In genomic region chr11:74701351-74701750, GRCh38 we compare ENCODE assay signal across 13 cellular contexts. TPM values are rescaled to one million over a fixed set of nuclear protein-coding genes. Genes with fewer than 3 reads are reported as not detected.
DNase-seq lines count a peak whose midpoint lies in the region; ATAC-seq, FAIRE-seq and TF ChIP-seq lines count a peak whose summit lies in the region.
"Had no signal": no experiment of that assay in that cellular context is flagged by ENCODE, and none has a peak within 500 bp of the region (broad histone marks: within the 10 kb centered on the region; RNA-seq: fewer than 3 reads in every experiment).

No MANE protein-coding gene starts in this region.

- H3K9ac ChIP-seq in H1 (replicated peaks in 1 of 4; ENCODE audit: extremely low read depth in 1 of 4, low read depth in 3 of 4, low read length in 3 of 4), result no peak overlapping the region
- H3K9ac ChIP-seq: BLaER1 treated with 17β-estradiol and CSF1 and Interleukin-3, amounts not matched to agents 10 nM and 100 nM had no signal

- H3K9me3 ChIP-seq in H1 (ENCODE audit: insufficient read depth in 2 of 2, low read depth in 1 of 2, low read length in 1 of 2), result no peaks in the 10 kb centered on the region
- H3K9me3 ChIP-seq: BLaER1 treated with 17β-estradiol and CSF1 and Interleukin-3, amounts not matched to agents 10 nM and 100 nM had no signal

- POLR2A ChIA-PET in H1 (lab: Charles Lee; ENCODE audit: partially characterized antibody), result interaction anchor here (1.3 kb wide), 1 partner anchor 18 kb away, joined by 3 read pairs; no protein-coding TSS in a partner anchor

- no peak overlapping the region for H3K4me2 ChIP-seq in H1 (ENCODE audit: insufficient read depth in 1 of 2, low read depth in 2 of 2, low read length in 2 of 2)
- H3K4me2 ChIP-seq: BLaER1 treated with 17β-estradiol and CSF1 and Interleukin-3, amounts not matched to agents 10 nM and 100 nM had no signal

- H3K27ac ChIP-seq in 22Rv1, result no peak overlapping the region
- H3K27ac ChIP-seq in H1 (ENCODE audit: low read depth, low read length), result no peak overlapping the region
- H3K27ac ChIP-seq: BLaER1 treated with 17β-estradiol and CSF1 and Interleukin-3, amounts not matched to agents 10 nM and 100 nM had no signal

- peaks cover 0 to 11% (median 4%) of the 10 kb centered on the region in 4 experiments; a peak in 3 of 7 replicates for H3K4me1 ChIP-seq in H1 (replicated peaks in 1 of 4; ENCODE audit: control insufficient read depth in 3 of 4, insufficient read depth in 4 of 4, low read length in 3 of 4)
- H3K4me1 ChIP-seq: BLaER1 treated with 17β-estradiol and CSF1 and Interleukin-3, amounts not matched to agents 10 nM and 100 nM had no signal

- H2BK120ac ChIP-seq in H1 (replicated peaks; ENCODE audit: low read depth, low read length), result no peak overlapping the region

- H4K8ac ChIP-seq in H1 (ENCODE audit: extremely low read depth, insufficient read depth, low read length), result no peak overlapping the region

- peaks cover 9% of the 10 kb centered on the region for H3K4me1 Mint-ChIP-seq in stimulated activated memory B cell treated with anti-CD40 and anti-IgM and Interleukin-4, amounts not matched to agents 10 μg/mL and 1 μg/mL and 100 μg/mL, for 72 hours

- no peak overlapping the region for H2BK5ac ChIP-seq in H1 (ENCODE audit: low read depth, low read length)

- 74% methylated on average over 8 of the region's 8 CpGs; no CpG with 5 or more reads in 1 of the 2 experiments for WGBS in H1 (ENCODE audit: extremely low coverage in 1 of 2, insufficient coverage in 1 of 2, insufficient read length in 1 of 2, insufficient replicate concordance in 2 of 2, low coverage in 1 of 2, low lambda C conversion rate in 2 of 2, missing lambda C conversion rate in 1 of 2), 2 experiments

- H3K4ac ChIP-seq in H1 (replicated peaks; ENCODE audit: insufficient read length, low read depth, low read length), result no peak overlapping the region

- TF ChIP-seq CTCF in 22Rv1 (IDR thresholded peaks at IDR 0.05) (peak; percentile 37; the same call in 1 of the 2 replicates), GM12865 (IDR thresholded peaks at IDR 0.05; ENCODE audit: insufficient read depth, low read depth, low read length, missing control alignments) (peak; percentile 53), H1 (IDR thresholded peaks at IDR 0.05; ENCODE audit: control extremely low read depth in 1 of 3, insufficient read depth in 1 of 3, low read depth in 1 of 3, low read length in 3 of 3) (peak; percentile 51 to 73 (median 66))

- no peak for TF ChIP-seq POLR2A in H1 (IDR thresholded peaks at IDR 0.05; ENCODE audit: control extremely low read depth in 1 of 2, low read depth in 2 of 2, low read length in 2 of 2)

- H2BK20ac ChIP-seq in H1 (ENCODE audit: low read length), result no peak overlapping the region

- H2BK15ac ChIP-seq in H1 (ENCODE audit: low read length), result no peak overlapping the region

- no peak overlapping the region for H3K18ac ChIP-seq in H1 (ENCODE audit: extremely low read depth, low read length)

- ATAC-seq in stimulated activated memory B cell treated with anti-CD40 and anti-IgM and Interleukin-4, amounts not matched to agents 10 μg/mL and 1 μg/mL and 100 μg/mL, for 72 hours, result no peak
- no peak for ATAC-seq in GM21576 (IDR thresholded peaks at IDR 0.05; ENCODE audit: unreplicated experiment)
- ATAC-seq: stimulated activated naive CD8-positive, alpha-beta T cell treated with anti-CD3 and anti-CD28 coated beads, Interleukin-15, Interleukin-2, amounts not matched to agents 100 U/mL and 50 U/mL, for 24 hours had no signal

- H3K14ac ChIP-seq in H1 (ENCODE audit: insufficient read length), result no peak overlapping the region

- no peaks in the 10 kb centered on the region for H3K36me3 ChIP-seq in H1 (ENCODE audit: control insufficient read depth in 2 of 4, insufficient read depth in 4 of 4, low read length in 3 of 4)
- H3K36me3 ChIP-seq: BLaER1 treated with 17β-estradiol and CSF1 and Interleukin-3, amounts not matched to agents 10 nM and 100 nM had no signal

- no peak overlapping the region for H3K23ac ChIP-seq in H1 (ENCODE audit: insufficient read length)

- no peaks in the 10 kb centered on the region for H4K20me1 ChIP-seq in H1 (replicated peaks in 1 of 2; ENCODE audit: control insufficient read depth in 1 of 2, insufficient read depth in 2 of 2, low read length in 2 of 2)
- H4K20me1 ChIP-seq: BLaER1 treated with 17β-estradiol and CSF1 and Interleukin-3, amounts not matched to agents 10 nM and 100 nM had no signal

- H3K56ac ChIP-seq in H1 (replicated peaks; ENCODE audit: insufficient read length, low read depth, low read length), result no peak overlapping the region

- peak; percentile 47 to 58; a peak in 3 of 4 replicates for TF ChIP-seq RAD21 in H1 (IDR thresholded peaks at IDR 0.05 in 1 of 2, conservative IDR thresholded peaks at IDR 0.05 in 1 of 2; ENCODE audit: low read depth in 2 of 2, low read length in 2 of 2)

- no peak overlapping the region for H2AK5ac ChIP-seq in H1 (ENCODE audit: low read depth, low read length)

- no peak overlapping the region for H4K91ac ChIP-seq in H1 (replicated peaks; ENCODE audit: insufficient read length, low read length)

- FAIRE-seq in H1 (lab: Jason Lieb, UNC), result no peak

- H3K4me3 ChIP-seq in GM12865 (ENCODE audit: low read depth, low read length) (no peak overlapping the region), H1 (ENCODE audit: extremely low read depth in 1 of 4, insufficient read depth in 2 of 4, low read depth in 3 of 4, low read length in 4 of 4) (no peak overlapping the region)
- H3K4me3 ChIP-seq: BLaER1 treated with 17β-estradiol and CSF1 and Interleukin-3, amounts not matched to agents 10 nM and 100 nM had no signal

- peaks cover 28% of the 10 kb centered on the region for H3K27me3 Mint-ChIP-seq in stimulated activated memory B cell treated with anti-CD40 and anti-IgM and Interleukin-4, amounts not matched to agents 10 μg/mL and 1 μg/mL and 100 μg/mL, for 72 hours

- no peaks in the 10 kb centered on the region for H3K36me3 Mint-ChIP-seq in stimulated activated memory B cell treated with anti-CD40 and anti-IgM and Interleukin-4, amounts not matched to agents 10 μg/mL and 1 μg/mL and 100 μg/mL, for 72 hours

- no peaks in the 10 kb centered on the region; the same call in 1 of the 2 replicates for H3K23me2 ChIP-seq in H1 (ENCODE audit: low read depth, low read length)

- no peaks in the 10 kb centered on the region; a peak in 2 of 7 replicates for H3K27me3 ChIP-seq in H1 (replicated peaks in 1 of 4; ENCODE audit: control insufficient read depth in 3 of 4, extremely low read depth in 1 of 4, insufficient read depth in 3 of 4, low read length in 3 of 4)
- H3K27me3 ChIP-seq: BLaER1 treated with 17β-estradiol and CSF1 and Interleukin-3, amounts not matched to agents 10 nM and 100 nM had no signal

- H3K27ac Mint-ChIP-seq in stimulated activated memory B cell treated with anti-CD40 and anti-IgM and Interleukin-4, amounts not matched to agents 10 μg/mL and 1 μg/mL and 100 μg/mL, for 72 hours, result no peak overlapping the region

- H3K79me2 ChIP-seq in H1 (ENCODE audit: control insufficient read depth in 1 of 2, insufficient read depth in 2 of 2, low read length in 2 of 2), result no peaks in the 10 kb centered on the region

- H4K5ac ChIP-seq in H1 (ENCODE audit: insufficient read length, low read depth, low read length), result no peak overlapping the region

- no peak overlapping the region for H3K4me3 Mint-ChIP-seq in stimulated activated memory B cell treated with anti-CD40 and anti-IgM and Interleukin-4, amounts not matched to agents 10 μg/mL and 1 μg/mL and 100 μg/mL, for 72 hours

- no peaks in the 10 kb centered on the region for H3K79me1 ChIP-seq in H1 (ENCODE audit: low read depth, low read length)

- no peak overlapping the region for H2BK12ac ChIP-seq in H1 (ENCODE audit: low read depth, low read length)

- CTCF ChIA-PET in H1 (lab: Charles Lee; ENCODE audit: partially characterized antibody), result interaction anchor here (0.6 to 16.5 kb wide), 29 partner anchors 9 to 1351 kb away, joined by 3 to 348 read pairs (median 4); no protein-coding TSS in a partner anchor

- TF ChIP-seq EP300 in H1 (IDR thresholded peaks at IDR 0.05; ENCODE audit: borderline replicate concordance in 1 of 2, low read depth in 2 of 2, low read length in 2 of 2), result no peak

- no peaks in the 10 kb centered on the region for H3K9me3 Mint-ChIP-seq in stimulated activated memory B cell treated with anti-CD40 and anti-IgM and Interleukin-4, amounts not matched to agents 10 μg/mL and 1 μg/mL and 100 μg/mL, for 72 hours

- DNase-seq in GM12865 (ENCODE audit: low read depth) (peak; percentile 55), NCI-H69 (lab: John Stamatoyannopoulos, UW) (peak; percentile 23), H1 (ENCODE audit: low read depth in 1 of 2, low spot score in 2 of 2) (peak; percentile 17 to 78), middle frontal gyrus (ENCODE audit: extremely low spot score, low spot score) (no peak), NCI-H2171 (lab: John Stamatoyannopoulos, UW) (no peak)
- DNase-seq: activated T-cell treated with anti-CD3 and anti-CD28 coated beads, Interleukin-2, amount 50 U/mL, for 1 hour; NCI-H345; stimulated activated CD4-positive, alpha-beta T cell treated with anti-CD3 and anti-CD28 coated beads, Interleukin-4, amount 100 ng/mL, for 1 hour; stimulated activated naive CD8-positive, alpha-beta T cell treated with anti-CD3 and anti-CD28 coated beads, Interleukin-15, Interleukin-2, amounts not matched to agents 100 U/mL and 50 U/mL, for 24 hours had no signal

- H2AFZ ChIP-seq in H1 (ENCODE audit: low read length), result no peak overlapping the region

TF ChIP-seq in H1, 55 proteins besides CTCF, POLR2A, EP300 and RAD21 (continues in another document):
- no peak for TF ChIP-seq RFX5 (IDR thresholded peaks at IDR 0.05; ENCODE audit: borderline replicate concordance, low read depth, low read length)

RNA-seq across cellular contexts. Expression of gene CHRDL2, which starts 29.9 kb away (rescaled TPM):
- total RNA-seq in H1 (2021; fragmentation: NEBNext Ultra II Directional; extraction: Animal tissue kit (Norgen Biotek cat#: 25700)), result 0.25 and 0.48 TPM in 2 replicates
- polyA plus RNA-seq in H1 (2011; rRNA removed), result 0.26 and 0.49 TPM in 2 replicates
- polyA plus RNA-seq in H1 (2011; cell fraction: cytosol; rRNA removed), result 0.18 TPM
- polyA plus RNA-seq in H1 (2011; cell fraction: nucleus; rRNA removed), result 0.24 TPM
- polyA plus RNA-seq in H1 (2012, experiment 1 of 2), result 0.40 to 1.0 TPM (median 0.56 TPM) in 4 replicates
- 0.58 TPM for polyA plus RNA-seq in H1 (2012, experiment 2 of 2)
- polyA plus RNA-seq in H1 (2013, experiment 1 of 2), result 1.2 TPM
- polyA plus RNA-seq in H1 (2013, experiment 2 of 2), result 0.52 TPM
- polyA minus RNA-seq in H1 (2011; rRNA and poly(A)+ RNA removed), result 0.09 and 0.34 TPM in 2 replicates
- polyA minus RNA-seq in H1 (2011; cell fraction: cytosol; rRNA and poly(A)+ RNA removed), result not detected
- 0.40 TPM for polyA minus RNA-seq in H1 (2011; cell fraction: nucleus; rRNA and poly(A)+ RNA removed)

RNA-seq across cellular contexts. Expression of gene RNF169, which starts 47.3 kb away (rescaled TPM):
- 12.1 and 12.5 TPM in 2 replicates for total RNA-seq in H1 (2021; fragmentation: NEBNext Ultra II Directional; extraction: Animal tissue kit (Norgen Biotek cat#: 25700))
- polyA plus RNA-seq in H1 (2011; rRNA removed), result 2.1 and 3.6 TPM in 2 replicates
- 3.6 TPM for polyA plus RNA-seq in H1 (2011; cell fraction: cytosol; rRNA removed)
- 3.5 TPM for polyA plus RNA-seq in H1 (2011; cell fraction: nucleus; rRNA removed)
- polyA plus RNA-seq in H1 (2012, experiment 1 of 2), result 3.4 to 5.0 TPM (median 3.6 TPM) in 4 replicates
- polyA plus RNA-seq in H1 (2012, experiment 2 of 2), result 0.37 TPM
- 4.7 TPM for polyA plus RNA-seq in H1 (2013, experiment 1 of 2)
- polyA plus RNA-seq in H1 (2013, experiment 2 of 2), result 4.4 TPM
- 19.6 and 25.2 TPM in 2 replicates for polyA minus RNA-seq in H1 (2011; rRNA and poly(A)+ RNA removed)
- polyA minus RNA-seq in H1 (2011; cell fraction: cytosol; rRNA and poly(A)+ RNA removed), result 22.8 TPM
- polyA minus RNA-seq in H1 (2011; cell fraction: nucleus; rRNA and poly(A)+ RNA removed), result 29.2 TPM

Comparison
In these comparisons a context has a peak if more than half of its experiments do, and no peak if none do; other contexts are left out.
1. DNase-seq: peak in GM12865 (single experiment), NCI-H69 (single experiment) and H1 (2 of 2); none in middle frontal gyrus (single experiment) and NCI-H2171 (single experiment).
2. Peak in every context shown above with its lines, with median percentiles within 50 percentile points of each other: CTCF ChIP-seq.